In genomic region chr20:17439897-17440296, GRCh38 we compare ENCODE assay signal across 19 cellular contexts.
DNase-seq lines count a peak whose midpoint lies in the region; ATAC-seq, FAIRE-seq and TF ChIP-seq lines count a peak whose summit lies in the region.
"Had no signal": no experiment of that assay in that cellular context is flagged by ENCODE, and none has a peak within 500 bp of the region (broad histone marks: within the 10 kb centered on the region; RNA-seq: fewer than 3 reads in every experiment).

No MANE protein-coding gene starts in this region.

- no peak for TF ChIP-seq POLR2A in A549 (IDR thresholded peaks at IDR 0.05; ENCODE audit: low read length)
- no peak for TF ChIP-seq POLR2A in H54 (IDR thresholded peaks at IDR 0.05; ENCODE audit: low read depth, low read length)

- no peaks in the 10 kb centered on the region for H3K36me3 Mint-ChIP-seq in GM23338 (ENCODE audit: low read depth)
- H3K36me3 Mint-ChIP-seq in WTC11: no peaks in the 10 kb centered on the region
- H3K36me3 Mint-ChIP-seq: CD4-positive, CD25-positive, alpha-beta regulatory T cell; CD8-positive, alpha-beta T cell had no signal

- no peak for TF ChIP-seq EP300 in A549 (IDR thresholded peaks at IDR 0.05)

- 15% methylated on average over 7 of the region's 7 CpGs for WGBS in A549 (ENCODE audit: missing lambda C conversion rate)

- H3K79me2 ChIP-seq in GM23338 (replicated peaks; ENCODE audit: insufficient read depth): no peaks in the 10 kb centered on the region

- no peaks in the 10 kb centered on the region for H4K20me1 ChIP-seq in GM23338 (replicated peaks; ENCODE audit: insufficient read depth)
- H4K20me1 ChIP-seq: BLaER1 had no signal

- H3K4me1 Mint-ChIP-seq in GM23338: no peaks in the 10 kb centered on the region
- H3K4me1 Mint-ChIP-seq in WTC11: no peaks in the 10 kb centered on the region
- H3K4me1 Mint-ChIP-seq: B cell; CD4-positive, CD25-positive, alpha-beta regulatory T cell had no signal

- no peak overlapping the region for H3K4me2 ChIP-seq in A549
- no peak overlapping the region for H3K4me2 ChIP-seq in GM23338
- H3K4me2 ChIP-seq: BLaER1 had no signal

- FAIRE-seq in A549 (lab: Jason Lieb, UNC) (no peak), H54 (lab: Jason Lieb, UNC) (no peak)
- FAIRE-seq: GM12891, GM19239 had no signal

- ATAC-seq in A549 (no peak), GM23338 (peak; percentile 42; the same call in 2 of the 3 replicates), WTC11 (peak; percentile 33), HG03342 (IDR thresholded peaks at IDR 0.05; ENCODE audit: unreplicated experiment) (no peak), GM18502 (IDR thresholded peaks at IDR 0.05; ENCODE audit: poor library complexity, unreplicated experiment) (no peak)
- ATAC-seq: CD8-positive, alpha-beta T cell had no signal

- H3K36me3 ChIP-seq in GM23338 (ENCODE audit: insufficient read depth): no peaks in the 10 kb centered on the region
- H3K36me3 ChIP-seq: BLaER1 had no signal

- CTCF ChIA-PET in A549 (lab: Yijun Ruan, JAX) (interaction anchor here (1.0 to 15.8 kb wide), 2 partner anchors 9 to 635 kb away, joined by 3 to 361 read pairs; no protein-coding TSS in a partner anchor), WTC11 (lab: Charles Lee) (interaction anchor here (0.6 to 1.0 kb wide), 2 partner anchors 168 to 635 kb away, joined by 3 to 5 read pairs; no protein-coding TSS in a partner anchor)

- no peaks in the 10 kb centered on the region; the same call in 1 of the 2 replicates for H3K9me2 ChIP-seq in GM23338 (ENCODE audit: insufficient read depth)

- POLR2A ChIA-PET in A549 (lab: Yijun Ruan, JAX): no interaction called here
- POLR2A ChIA-PET in WTC11 (lab: Charles Lee): no interaction called here

- H3K27ac Mint-ChIP-seq in GM23338: no peak overlapping the region
- H3K27ac Mint-ChIP-seq in WTC11: no peak overlapping the region
- H3K27ac Mint-ChIP-seq: B cell; CD4-positive, CD25-positive, alpha-beta regulatory T cell; CD8-positive, alpha-beta T cell had no signal

- no peaks in the 10 kb centered on the region for H3K27me3 ChIP-seq in GM23338 (ENCODE audit: insufficient read depth)
- H3K27me3 ChIP-seq: BLaER1 had no signal

- no peaks in the 10 kb centered on the region for H3K9me3 Mint-ChIP-seq in GM23338
- peaks cover 3% of the 10 kb centered on the region; the same call in 1 of the 2 replicates for H3K9me3 Mint-ChIP-seq in WTC11

- H3K27me3 Mint-ChIP-seq in GM23338 (ENCODE audit: insufficient read depth, low read depth, poor library complexity) (peaks cover 3% of the 10 kb centered on the region), WTC11 (ENCODE audit: low read depth) (no peaks in the 10 kb centered on the region)

- no peak overlapping the region for H2AFZ ChIP-seq in GM23338
- H2AFZ ChIP-seq: GM23248 had no signal

- H3K4me3 Mint-ChIP-seq in GM23338: no peak overlapping the region
- no peak overlapping the region for H3K4me3 Mint-ChIP-seq in WTC11
- H3K4me3 Mint-ChIP-seq: B cell; CD4-positive, CD25-positive, alpha-beta regulatory T cell; CD8-positive, alpha-beta T cell had no signal

- DNase-seq in A549 (ENCODE audit: low read depth in 1 of 2, low spot score in 1 of 2) (no peak), GM23338 (ENCODE audit: low spot score) (no peak), WTC11 (ENCODE audit: low spot score) (no peak), iPS-NIHi7 (ENCODE audit: extremely low spot score) (peak; percentile 45), H54 (ENCODE audit: insufficient read length, low spot score) (no peak)
- DNase-seq: Caco-2; CD4-positive, CD25-positive, alpha-beta regulatory T cell; CD8-positive, alpha-beta T cell; DMS153; GF-D8; GM23248; HCEC 1CT had no signal

- H3K4me1 ChIP-seq in A549: no peaks in the 10 kb centered on the region
- H3K4me1 ChIP-seq in GM23338 (ENCODE audit: insufficient read depth): no peaks in the 10 kb centered on the region
- H3K4me1 ChIP-seq: BLaER1 had no signal

- H3K9me3 ChIP-seq in A549: 0 out of 3 replicates have a peak, but pooled peaks cover 4% of the 10 kb centered on the region
- H3K9me3 ChIP-seq: BLaER1, Caco-2 had no signal

- no peaks in the 10 kb centered on the region for H3F3A ChIP-seq in GM23338 (replicated peaks; ENCODE audit: low read depth)

- TF ChIP-seq RAD21 in A549 (conservative IDR thresholded peaks at IDR 0.05 in 1 of 2, IDR thresholded peaks at IDR 0.05 in 1 of 2): no peak

- TF ChIP-seq CTCF in A549 (IDR thresholded peaks at IDR 0.05) (no peak), GM23338 (conservative IDR thresholded peaks at IDR 0.05; ENCODE audit: low read depth in 2 of 2) (no peak), WTC11 (IDR thresholded peaks at IDR 0.05) (no peak)

- H3K4me3 ChIP-seq in A549: no peak overlapping the region
- no peak overlapping the region for H3K4me3 ChIP-seq in GM23338
- H3K4me3 ChIP-seq: BLaER1, GM23248 had no signal

- H3K27ac ChIP-seq in A549 (no peak overlapping the region), GM23338 (ENCODE audit: low read depth) (no peak overlapping the region)
- H3K27ac ChIP-seq: BLaER1, C4-2B, GM23248 had no signal

TF ChIP-seq in A549, 52 proteins besides CTCF, POLR2A, EP300 and RAD21 (continues in another document):
- TF ChIP-seq ATOH8 (CRISPR knock-in tag; IDR thresholded peaks at IDR 0.05; ENCODE audit: low read depth) (no peak), FOSB (CRISPR knock-in tag; IDR thresholded peaks at IDR 0.05) (no peak)

TF ChIP-seq in GM23338, 12 proteins besides CTCF, POLR2A, EP300 and RAD21 (continues in another document):
- TF ChIP-seq EZH2phosphoT487 (IDR thresholded peaks at IDR 0.05; ENCODE audit: unreplicated experiment): no peak
- no peak for TF ChIP-seq STAT1 (IDR thresholded peaks at IDR 0.05; ENCODE audit: unreplicated experiment)

TF ChIP-seq in WTC11, 78 proteins besides CTCF, POLR2A, EP300 and RAD21:
- no peak for TF ChIP-seq NFYB (CRISPR knock-in tag; conservative IDR thresholded peaks at IDR 0.05; ENCODE audit: low read depth)

Comparison
In these comparisons a context has a peak if more than half of its experiments do, and no peak if none do; other contexts are left out.
1. ATAC-seq: peak in GM23338 (single experiment) and WTC11 (single experiment); none in A549 (0 of 2), HG03342 (single experiment) and GM18502 (single experiment).